Comparison of ENCODE assay signal across 15 cellular contexts in the genomic region with DNA sequence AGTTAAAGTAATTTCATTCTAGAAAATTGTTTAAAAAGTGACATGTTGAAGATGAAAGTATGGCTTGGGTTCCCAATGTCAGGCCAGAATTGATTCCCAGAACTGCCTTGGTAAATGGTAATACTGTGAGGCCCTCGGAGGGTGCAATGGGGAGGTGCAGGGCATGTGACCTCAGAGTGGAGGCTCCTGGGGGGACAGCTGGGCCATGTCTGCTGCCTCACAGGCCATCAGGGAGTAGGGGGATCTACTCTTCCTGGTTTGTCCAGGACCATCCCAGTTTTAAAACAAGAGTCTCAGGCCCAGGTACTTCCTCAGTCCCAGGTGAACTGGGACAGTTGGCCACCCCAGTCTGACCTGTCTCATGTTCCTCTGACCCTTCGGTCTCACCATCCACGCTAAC. TPM values are rescaled to one million over a fixed set of nuclear protein-coding genes. Genes with fewer than 3 reads are reported as not detected.
DNase-seq lines count a peak whose midpoint lies in the region; ATAC-seq and TF ChIP-seq lines count a peak whose summit lies in the region.
"Had no signal": no experiment of that assay in that cellular context is flagged by ENCODE, and none has a peak within 500 bp of the region (broad histone marks: within the 10 kb centered on the region; RNA-seq: fewer than 3 reads in every experiment).

No MANE protein-coding gene starts in this region.

- no peaks in the 10 kb centered on the region for H3K9me3 ChIP-seq in MM.1S (replicated peaks; ENCODE audit: insufficient read depth, low read length)

- H3K27me3 ChIP-seq in MM.1S (replicated peaks; ENCODE audit: insufficient read depth, low read length) = no peaks in the 10 kb centered on the region

- DNase-seq in stimulated activated naive CD8-positive, alpha-beta T cell treated with anti-CD3 and anti-CD28 coated beads, Interleukin-15, Interleukin-2, amounts not matched to agents 100 U/mL and 50 U/mL, for 24 hours = no peak
- no peak for DNase-seq in naive thymus-derived CD8-positive, alpha-beta T cell
- DNase-seq in MM.1S (no peak), iPS-NIHi11 (ENCODE audit: low spot score) (no peak)
- DNase-seq: activated CD4-positive, CD25-positive, alpha-beta regulatory T cell; activated T-cell treated with anti-CD3 and anti-CD28 coated beads, Interleukin-2, amount 50 U/mL, for 4 hours; aorta; DMS53; glutamatergic neuron; posterior cingulate gyrus; T-helper 1 cell had no signal

- no peak overlapping the region for H2AFZ ChIP-seq in MM.1S (ENCODE audit: low read length)

- peak overlapping the region; percentile 83 for H3K27ac Mint-ChIP-seq in stimulated activated naive CD8-positive, alpha-beta T cell treated with anti-CD3 and anti-CD28 coated beads, Interleukin-15, Interleukin-2, amounts not matched to agents 100 ng/mL and 50 ng/mL, for 24 hours
- peak overlapping the region; percentile 99 for H3K27ac Mint-ChIP-seq in activated T-helper 17 cell treated with anti-CD3 and anti-CD28 coated beads, Interleukin-2, amount 50 U/mL, for 72 hours
- peak overlapping the region; percentile 83 to 97 (median 94) for H3K27ac Mint-ChIP-seq in naive thymus-derived CD8-positive, alpha-beta T cell

- H3K4me1 ChIP-seq in MM.1S (ENCODE audit: low read length) = peaks cover 20% of the 10 kb centered on the region

- H3K9me3 Mint-ChIP-seq in stimulated activated naive CD8-positive, alpha-beta T cell treated with anti-CD3 and anti-CD28 coated beads, Interleukin-15, Interleukin-2, amounts not matched to agents 100 ng/mL and 50 ng/mL, for 24 hours = no peaks in the 10 kb centered on the region
- H3K9me3 Mint-ChIP-seq in activated T-helper 17 cell treated with anti-CD3 and anti-CD28 coated beads, Interleukin-2, amount 50 U/mL, for 72 hours = no peaks in the 10 kb centered on the region
- no peaks in the 10 kb centered on the region for H3K9me3 Mint-ChIP-seq in naive thymus-derived CD8-positive, alpha-beta T cell
- H3K9me3 Mint-ChIP-seq: activated T-cell treated with anti-CD3 and anti-CD28 coated beads, Interleukin-2, amount 50 U/mL, for 4 hours had no signal

- ATAC-seq in stimulated activated naive CD8-positive, alpha-beta T cell treated with anti-CD3 and anti-CD28 coated beads, Interleukin-15, Interleukin-2, amounts not matched to agents 100 U/mL and 50 U/mL, for 24 hours = no peak
- no peak for ATAC-seq in activated T-helper 17 cell treated with anti-CD3 and anti-CD28 coated beads, Interleukin-2, amount 50 U/mL, for 72 hours (replicated peaks)
- ATAC-seq in naive thymus-derived CD8-positive, alpha-beta T cell = no peak
- ATAC-seq in HG03442 (IDR thresholded peaks at IDR 0.05; ENCODE audit: unreplicated experiment) (no peak), HG03565 (IDR thresholded peaks at IDR 0.05; ENCODE audit: unreplicated experiment) (no peak)
- ATAC-seq: activated T-cell treated with anti-CD3 and anti-CD28 coated beads, Interleukin-2, amount 50 U/mL, for 4 hours had no signal

- H4K20me1 ChIP-seq in MM.1S (ENCODE audit: insufficient read depth, low read length) = no peaks in the 10 kb centered on the region

- peak overlapping the region; percentile 24 for H3K4me3 Mint-ChIP-seq in stimulated activated naive CD8-positive, alpha-beta T cell treated with anti-CD3 and anti-CD28 coated beads, Interleukin-15, Interleukin-2, amounts not matched to agents 100 ng/mL and 50 ng/mL, for 24 hours
- H3K4me3 Mint-ChIP-seq in activated T-helper 17 cell treated with anti-CD3 and anti-CD28 coated beads, Interleukin-2, amount 50 U/mL, for 72 hours = peak overlapping the region; percentile 65
- peak overlapping the region in 8 of 10 donors; percentile 7 to 76 (median 70) for H3K4me3 Mint-ChIP-seq in naive thymus-derived CD8-positive, alpha-beta T cell
- H3K4me3 Mint-ChIP-seq: activated T-cell treated with anti-CD3 and anti-CD28 coated beads, Interleukin-2, amount 50 U/mL, for 4 hours had no signal

- H3K36me3 ChIP-seq in MM.1S (replicated peaks; ENCODE audit: insufficient read depth, low read length) = no peaks in the 10 kb centered on the region

- no peak overlapping the region for H3K27ac ChIP-seq in MM.1S (ENCODE audit: low read length)

- peaks cover 18% of the 10 kb centered on the region for H3F3A ChIP-seq in MM.1S (ENCODE audit: insufficient read depth, low read length)

- no peak for TF ChIP-seq CTCF in MM.1S (IDR thresholded peaks at IDR 0.05; ENCODE audit: low read length)

- no peak overlapping the region for H3K9ac ChIP-seq in MM.1S (ENCODE audit: low read length)

- H3K36me3 Mint-ChIP-seq in stimulated activated naive CD8-positive, alpha-beta T cell treated with anti-CD3 and anti-CD28 coated beads, Interleukin-15, Interleukin-2, amounts not matched to agents 100 ng/mL and 50 ng/mL, for 24 hours (ENCODE audit: low read depth) = peaks cover 10% of the 10 kb centered on the region
- H3K36me3 Mint-ChIP-seq in activated T-helper 17 cell treated with anti-CD3 and anti-CD28 coated beads, Interleukin-2, amount 50 U/mL, for 72 hours (ENCODE audit: low read depth) = peaks cover 10% of the 10 kb centered on the region
- H3K36me3 Mint-ChIP-seq in naive thymus-derived CD8-positive, alpha-beta T cell = no peaks in the 10 kb centered on the region

- POLR2A ChIA-PET in naive thymus-derived CD8-positive, alpha-beta T cell (lab: Charles Lee) = no interaction called here

- no peak overlapping the region for H3K4me3 ChIP-seq in MM.1S (ENCODE audit: low read length)

- H3K4me2 ChIP-seq in MM.1S (ENCODE audit: low read depth, low read length) = no peak overlapping the region

- peaks cover 4% of the 10 kb centered on the region for H3K27me3 Mint-ChIP-seq in stimulated activated naive CD8-positive, alpha-beta T cell treated with anti-CD3 and anti-CD28 coated beads, Interleukin-15, Interleukin-2, amounts not matched to agents 100 ng/mL and 50 ng/mL, for 24 hours
- H3K27me3 Mint-ChIP-seq in activated T-helper 17 cell treated with anti-CD3 and anti-CD28 coated beads, Interleukin-2, amount 50 U/mL, for 72 hours = no peaks in the 10 kb centered on the region
- H3K27me3 Mint-ChIP-seq in naive thymus-derived CD8-positive, alpha-beta T cell = peaks cover 0 to 4% (median 2%) of the 10 kb centered on the region in 5 donors

- H3K79me2 ChIP-seq in MM.1S (ENCODE audit: low read length) = no peaks in the 10 kb centered on the region

- peaks cover 90% of the 10 kb centered on the region for H3K4me1 Mint-ChIP-seq in stimulated activated naive CD8-positive, alpha-beta T cell treated with anti-CD3 and anti-CD28 coated beads, Interleukin-15, Interleukin-2, amounts not matched to agents 100 ng/mL and 50 ng/mL, for 24 hours (ENCODE audit: low read depth)
- H3K4me1 Mint-ChIP-seq in activated T-helper 17 cell treated with anti-CD3 and anti-CD28 coated beads, Interleukin-2, amount 50 U/mL, for 72 hours = peaks cover 39% of the 10 kb centered on the region
- peaks cover 35 to 69% (median 58%) of the 10 kb centered on the region in 4 donors for H3K4me1 Mint-ChIP-seq in naive thymus-derived CD8-positive, alpha-beta T cell

- no peaks in the 10 kb centered on the region for H3K9me2 ChIP-seq in MM.1S (replicated peaks; ENCODE audit: insufficient read depth, low read length)

RNA-seq across cellular contexts. Expression of a gene that starts 55.3 kb away (rescaled TPM):
- 10 to 100 TPM; 20.5 to 71.9 TPM for total RNA-seq in activated T-helper 17 cell treated with anti-CD3 and anti-CD28 coated beads, Interleukin-2, amount 50 U/mL, for 72 hours
- 10 to 100 TPM; 38.2 TPM for total RNA-seq in naive thymus-derived CD8-positive, alpha-beta T cell
- 10 to 100 TPM; 15.6 to 32.8 (median 19.7) TPM for polyA plus RNA-seq in naive thymus-derived CD8-positive, alpha-beta T cell
